19 cellular contexts compared by ENCODE assay signal in the genomic region with DNA sequence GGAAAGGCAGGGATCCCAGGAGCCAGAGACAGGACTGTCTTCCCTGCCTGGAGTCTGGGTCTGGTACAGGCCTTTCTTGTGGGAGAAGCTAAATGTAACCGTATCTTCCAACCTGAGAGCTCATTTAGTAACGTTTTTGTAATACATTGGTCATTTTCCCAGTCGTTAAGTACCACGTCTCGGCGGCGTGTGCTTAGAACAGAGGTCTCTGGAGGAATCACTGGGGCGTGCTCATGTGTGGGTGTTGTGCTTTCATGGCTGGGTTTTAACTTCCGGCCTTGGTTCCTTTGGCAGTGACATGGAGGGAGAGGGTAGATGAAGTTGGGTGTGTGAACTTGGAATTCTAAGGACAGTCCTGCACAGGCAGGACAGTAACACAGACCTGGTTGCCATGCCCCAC.
DNase-seq lines count a peak whose midpoint lies in the region; ATAC-seq and TF ChIP-seq lines count a peak whose summit lies in the region.
"Had no signal": no experiment of that assay in that cellular context is flagged by ENCODE, and none has a peak within 500 bp of the region (broad histone marks: within the 10 kb centered on the region; RNA-seq: fewer than 3 reads in every experiment).

No MANE protein-coding gene starts in this region.

- H3K27me3 ChIP-seq in effector memory CD4-positive, alpha-beta T cell (replicated peaks; ENCODE audit: control insufficient read depth, insufficient read depth, low read length, poor library complexity, severe bottlenecking), result no peaks in the 10 kb centered on the region
- H3K27me3 ChIP-seq: BE2C had no signal

- peaks cover 7% of the 10 kb centered on the region for H3K36me3 ChIP-seq in effector memory CD4-positive, alpha-beta T cell (ENCODE audit: control insufficient read depth, insufficient read depth, low read length)
- no peaks in the 10 kb centered on the region for H3K36me3 ChIP-seq in mucosa of descending colon (ENCODE audit: low read depth)
- H3K36me3 ChIP-seq: BE2C had no signal

- no peaks in the 10 kb centered on the region for H3K9me3 ChIP-seq in effector memory CD4-positive, alpha-beta T cell (ENCODE audit: control insufficient read depth, low read length)
- no peaks in the 10 kb centered on the region for H3K9me3 ChIP-seq in mucosa of descending colon
- H3K9me3 ChIP-seq: BE2C had no signal

- ATAC-seq in GM18519 (IDR thresholded peaks at IDR 0.05; ENCODE audit: low FRiP score, unreplicated experiment) (no peak), mucosa of descending colon (no peak)
- ATAC-seq: activated CD4-positive, CD25-positive, alpha-beta regulatory T cell treated with anti-CD3 and anti-CD28 coated beads, Interleukin-2, amount 50 U/mL, for 24 hours had no signal

- intact Hi-C loops in mucosa of descending colon (cut with DNase I, micrococcal nuclease), result no loop called here

- DNase-seq in T-helper 1 cell (no peak), RWPE1 (ENCODE audit: low spot score) (no peak), neural crest cell (ENCODE audit: low read depth, low spot score) (no peak), NCI-H187 (lab: John Stamatoyannopoulos, UW) (no peak), mucosa of descending colon (no peak)
- no peak for DNase-seq in effector memory CD4-positive, alpha-beta T cell
- DNase-seq: BE2C; foreskin fibroblast; GM23248; MM.1S; NCI-H1694; NCI-H510A; SHP77; stimulated activated CD4-positive, alpha-beta T cell treated with anti-CD3 and anti-CD28 coated beads, Interleukin-4, amount 100 ng/mL, for 24 hours had no signal

- no peaks in the 10 kb centered on the region for H3K27me3 Mint-ChIP-seq in T-helper 1 cell treated with Interleukin-12 subunit alpha and Interleukin-12 subunit beta and Interleukin-4 antibody, amounts not matched to agents 30 μg/mL and 1 μg/mL, for 36 hours (ENCODE audit: low read depth)
- no peaks in the 10 kb centered on the region for H3K27me3 Mint-ChIP-seq in neural crest cell (ENCODE audit: low read depth)

- CTCF ChIA-PET in RWPE1 (lab: Yijun Ruan, JAX), result no interaction called here

- peaks cover 4% of the 10 kb centered on the region for H3K9me3 Mint-ChIP-seq in T-helper 1 cell treated with Interleukin-12 subunit alpha and Interleukin-12 subunit beta and Interleukin-4 antibody, amounts not matched to agents 30 μg/mL and 1 μg/mL, for 36 hours
- H3K9me3 Mint-ChIP-seq in neural crest cell, result no peaks in the 10 kb centered on the region

- H3K4me3 Mint-ChIP-seq in T-helper 1 cell treated with Interleukin-12 subunit alpha and Interleukin-12 subunit beta and Interleukin-4 antibody, amounts not matched to agents 30 μg/mL and 1 μg/mL, for 36 hours, result no peak overlapping the region
- no peak overlapping the region for H3K4me3 Mint-ChIP-seq in neural crest cell

- no peak overlapping the region for H3K4me3 ChIP-seq in effector memory CD4-positive, alpha-beta T cell (ENCODE audit: insufficient read depth, low read depth, low read length, poor library complexity, severe bottlenecking)
- H3K4me3 ChIP-seq in mucosa of descending colon, result no peak overlapping the region
- H3K4me3 ChIP-seq: GM23248, skin epidermis had no signal

- H3K4me1 ChIP-seq in effector memory CD4-positive, alpha-beta T cell (ENCODE audit: control insufficient read depth, insufficient read depth, low read length, poor library complexity, severe bottlenecking), result peaks cover 39% of the 10 kb centered on the region
- peaks cover 31% of the 10 kb centered on the region for H3K4me1 ChIP-seq in mucosa of descending colon (ENCODE audit: low read depth)
- H3K4me1 ChIP-seq: BE2C had no signal

- H3K4me1 Mint-ChIP-seq in T-helper 1 cell treated with Interleukin-12 subunit alpha and Interleukin-12 subunit beta and Interleukin-4 antibody, amounts not matched to agents 30 μg/mL and 1 μg/mL, for 36 hours (ENCODE audit: low read depth), result peaks cover 68% of the 10 kb centered on the region
- H3K4me1 Mint-ChIP-seq in neural crest cell, result peaks cover 23% of the 10 kb centered on the region

- peak overlapping the region; percentile 19; the same call in 1 of the 2 replicates for H3K27ac ChIP-seq in RWPE1
- peak overlapping the region; percentile 6 for H3K27ac ChIP-seq in effector memory CD4-positive, alpha-beta T cell (ENCODE audit: insufficient read depth, low read length, poor library complexity, severe bottlenecking)
- H3K27ac ChIP-seq: 22Rv1, GM23248, skin epidermis had no signal

- TF ChIP-seq CTCF in RWPE1 (conservative IDR thresholded peaks at IDR 0.05; ENCODE audit: low read depth) (no peak), neural crest cell (conservative IDR thresholded peaks at IDR 0.05) (no peak), mucosa of descending colon (IDR thresholded peaks at IDR 0.05) (no peak)

- peaks cover 43% of the 10 kb centered on the region for H3K36me3 Mint-ChIP-seq in T-helper 1 cell treated with Interleukin-12 subunit alpha and Interleukin-12 subunit beta and Interleukin-4 antibody, amounts not matched to agents 30 μg/mL and 1 μg/mL, for 36 hours (ENCODE audit: low read depth)
- H3K36me3 Mint-ChIP-seq in neural crest cell (ENCODE audit: low read depth), result peaks cover 18% of the 10 kb centered on the region

- POLR2A ChIA-PET in RWPE1 (lab: Yijun Ruan, JAX; ENCODE audit: low non-redundant PET), result no interaction called here

- H3K27ac Mint-ChIP-seq in T-helper 1 cell treated with Interleukin-12 subunit alpha and Interleukin-12 subunit beta and Interleukin-4 antibody, amounts not matched to agents 30 μg/mL and 1 μg/mL, for 36 hours, result peak overlapping the region; percentile 53
- peak overlapping the region; percentile 81 for H3K27ac Mint-ChIP-seq in neural crest cell (ENCODE audit: unreplicated experiment)
